Comparison of ENCODE assay signal across 17 cellular contexts in genomic region chr1:180615493-180616290, GRCh38. TPM values are rescaled to one million over a fixed set of nuclear protein-coding genes. Genes with fewer than 3 reads are reported as not detected.
"Had no signal": no experiment of that assay in that cellular context is flagged by ENCODE, and none has a peak within 500 bp of the region (broad histone marks: within the 10 kb centered on the region; RNA-seq: fewer than 3 reads in every experiment).

No MANE protein-coding gene starts in this region.

- H3K27me3 ChIP-seq: cardiac muscle cell, neutrophil, tibial nerve, vagina had no signal

- H3K27ac ChIP-seq: cardiac muscle cell, neutrophil, tibial nerve, vagina had no signal

- H3K4me1 ChIP-seq: tibial nerve, vagina had no signal

- H3K4me3 ChIP-seq: cardiac muscle cell, mucosa of descending colon, smooth muscle cell, tibial nerve, vagina had no signal

- DNase-seq: activated CD4-positive, alpha-beta memory T cell treated with anti-CD3 and anti-CD28 coated beads, Interleukin-2, amount 10 ng/mL, durations not matched to agents 7 days and 5 days; activated CD4-positive, alpha-beta T cell treated with anti-CD3 and anti-CD28 coated beads for 1 hour; activated gamma-delta T cell treated with Interleukin-2 at 50 U/mL for 16 hours; activated naive CD8-positive, alpha-beta T cell treated with anti-CD3 and anti-CD28 coated beads for 36 hours; activated T-cell treated with anti-CD3 and anti-CD28 coated beads, Interleukin-2, amount 50 U/mL, for 72 hours; hippocampal formation; left cardiac atrium; mucosa of descending colon; naive thymus-derived CD8-positive, alpha-beta T cell; right cardiac atrium had no signal

- H3K36me3 ChIP-seq: cardiac muscle cell, neutrophil, tibial nerve, vagina had no signal

- ATAC-seq: activated T-cell treated with anti-CD3 and anti-CD28 coated beads, Interleukin-2, amount 50 U/mL, for 72 hours; left cardiac atrium; mucosa of descending colon; naive thymus-derived CD8-positive, alpha-beta T cell; right cardiac atrium; stimulated activated effector memory CD8-positive, alpha-beta T cell treated with anti-CD3 and anti-CD28 coated beads, Interleukin-12 subunit alpha, Interleukin-12 subunit beta, amount 100 ng/mL, for 72 hours had no signal

- H3K9me3 ChIP-seq: mucosa of descending colon, neutrophil, tibial nerve, vagina had no signal

RNA-seq across cellular contexts. Expression of gene OVAAL, which starts 56.9 kb away (rescaled TPM):
- total RNA-seq: activated CD4-positive, alpha-beta memory T cell treated with anti-CD3 and anti-CD28 coated beads, Interleukin-2, amount 10 ng/mL, durations not matched to agents 7 days and 5 days; activated naive CD8-positive, alpha-beta T cell treated with anti-CD3 and anti-CD28 coated beads for 36 hours; activated T-cell treated with anti-CD3 and anti-CD28 coated beads, Interleukin-2, amount 50 U/mL, for 72 hours; mucosa of descending colon; naive thymus-derived CD8-positive, alpha-beta T cell; posterior vena cava; smooth muscle cell; tibial nerve; vagina had no signal
